ENCODE assay signal across 9 cellular contexts in the genomic region with DNA sequence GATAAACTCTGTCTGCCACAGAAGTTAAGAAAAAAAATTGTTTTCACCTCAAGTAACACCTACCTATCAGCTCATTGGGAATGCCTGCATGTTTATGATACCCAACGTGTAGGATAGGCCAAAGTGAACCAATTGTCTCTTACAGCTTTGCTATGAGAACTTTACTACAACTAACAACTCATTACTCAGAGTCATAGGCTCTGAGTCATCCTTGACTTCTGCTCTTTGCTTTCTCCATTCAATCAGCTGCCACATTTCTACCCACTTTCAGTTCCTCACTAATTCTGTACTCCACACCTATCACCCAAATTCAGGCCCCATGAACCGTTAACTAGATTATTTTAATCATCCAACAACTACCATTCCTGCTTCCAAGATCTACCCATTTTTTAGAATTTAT.
DNase-seq lines count a peak whose midpoint lies in the region; ATAC-seq and TF ChIP-seq lines count a peak whose summit lies in the region.
"Had no signal": no experiment of that assay in that cellular context is flagged by ENCODE, and none has a peak within 500 bp of the region (broad histone marks: within the 10 kb centered on the region; RNA-seq: fewer than 3 reads in every experiment).

No MANE protein-coding gene starts in this region.

- intact Hi-C loops in testis (cut with DNase I; ENCODE audit: low total_unique reads) (no loop called here), transverse colon (cut with DNase I; ENCODE audit: low total_unique reads) (no loop called here)

- no peak for TF ChIP-seq EP300 in transverse colon (IDR thresholded peaks at IDR 0.05; ENCODE audit: low read depth)

- H3K36me3 ChIP-seq in kidney epithelial cell (ENCODE audit: control insufficient read depth, insufficient read depth, low read length) (no peaks in the 10 kb centered on the region), testis (ENCODE audit: low read depth, missing control alignments) (no peaks in the 10 kb centered on the region), transverse colon (no peaks in the 10 kb centered on the region)

- H3K9me3 ChIP-seq in testis (no peaks in the 10 kb centered on the region), transverse colon (no peaks in the 10 kb centered on the region)

- ATAC-seq in GM18505 (IDR thresholded peaks at IDR 0.05; ENCODE audit: unreplicated experiment): peak; percentile 100

- no peaks in the 10 kb centered on the region for H3K27me3 ChIP-seq in kidney epithelial cell (ENCODE audit: control insufficient read depth, insufficient read depth, low read length)
- no peaks in the 10 kb centered on the region for H3K27me3 ChIP-seq in testis
- no peaks in the 10 kb centered on the region for H3K27me3 ChIP-seq in transverse colon

- TF ChIP-seq CTCF in kidney epithelial cell (IDR thresholded peaks at IDR 0.05; ENCODE audit: insufficient read depth, low read length, poor library complexity, severe bottlenecking) (no peak), testis (IDR thresholded peaks at IDR 0.05) (no peak), transverse colon (IDR thresholded peaks at IDR 0.05) (no peak)

- DNase-seq in HCEC 1CT (peak; percentile 73), HT1080 (ENCODE audit: low read depth) (peak; percentile 84), kidney epithelial cell (ENCODE audit: low read depth) (peak; percentile 38), NCI-H82 (lab: John Stamatoyannopoulos, UW) (no peak), activated gamma-delta T cell (lab: John Stamatoyannopoulos, UW) (no peak), testis (no peak), transverse colon (no peak)
- DNase-seq: NCI-H510A had no signal

- in situ Hi-C loops in transverse colon (cut with MboI; ENCODE audit: low pct_ligation_motif_present in 1 of 4, low pct_unique_long_range_greater_than_20kb in 1 of 4, low sequenced_read_pairs in 3 of 4): no loop called here

- no peak overlapping the region for H3K27ac ChIP-seq in testis
- H3K27ac ChIP-seq in transverse colon: no peak overlapping the region

- TF ChIP-seq POLR2A in GM18505 (IDR thresholded peaks at IDR 0.05; ENCODE audit: borderline replicate concordance, extremely low read depth, insufficient read depth, insufficient read length) (no peak), testis (IDR thresholded peaks at IDR 0.05) (no peak), transverse colon (IDR thresholded peaks at IDR 0.05) (no peak)

- WGBS in testis, 2 donors: 84 to 85% methylated on average over 2 of the region's 2 CpGs
- 48 to 52% methylated on average over 2 of the region's 2 CpGs for WGBS in transverse colon (ENCODE audit: low coverage in 1 of 2), 2 donors

- H3K4me1 ChIP-seq in testis: no peaks in the 10 kb centered on the region
- H3K4me1 ChIP-seq in transverse colon: no peaks in the 10 kb centered on the region

- H3K4me3 ChIP-seq in kidney epithelial cell (ENCODE audit: low read depth, low read length) (no peak overlapping the region), testis (no peak overlapping the region), transverse colon (no peak overlapping the region)

Comparison
In these comparisons a context has a peak if more than half of its experiments do, and no peak if none do; other contexts are left out.
1. DNase-seq: peak in HCEC 1CT (single experiment), HT1080 (single experiment) and kidney epithelial cell (single experiment); none in NCI-H82 (single experiment), activated gamma-delta T cell (single experiment), testis (single experiment) and transverse colon (single experiment).